Comparison of ENCODE assay signal across 24 cellular contexts in genomic region chr19:13966684-13967128, GRCh38. TPM values are rescaled to one million over a fixed set of nuclear protein-coding genes. Genes with fewer than 3 reads are reported as not detected.
DNase-seq lines count a peak whose midpoint lies in the region; ATAC-seq, FAIRE-seq and TF ChIP-seq lines count a peak whose summit lies in the region.
"Had no signal": no experiment of that assay in that cellular context is flagged by ENCODE, and none has a peak within 500 bp of the region (broad histone marks: within the 10 kb centered on the region; RNA-seq: fewer than 3 reads in every experiment).

No MANE protein-coding gene starts in this region.

- H3K36me3 ChIP-seq in right atrium auricular region (peaks cover 58% of the 10 kb centered on the region), kidney (ENCODE audit: control insufficient read depth in 1 of 2, insufficient read depth in 2 of 2, low read length in 2 of 2) (peaks cover 10 to 38% of the 10 kb centered on the region in 2 donors), osteoblast (ENCODE audit: insufficient read depth, low read length) (peaks cover 41% of the 10 kb centered on the region)

- no peak overlapping the region for H3K4me2 ChIP-seq in osteoblast (ENCODE audit: insufficient read depth, low read length)
- H3K4me2 ChIP-seq: A549; BLaER1 treated with 17β-estradiol and CSF1 and Interleukin-3, amounts not matched to agents 10 nM and 100 nM had no signal

- intact Hi-C loops in Right ventricle myocardium inferior (cut with DNase I) (no loop called here), kidney (cut with DNase I) (no loop called here)

- DNase-seq in Right ventricle myocardium inferior (ENCODE audit: missing footprints) (peak; percentile 51), right atrium auricular region (ENCODE audit: low spot score) (no peak), kidney (peak; percentile 67), osteoblast (ENCODE audit: insufficient read length, low spot score, missing footprints) (peak; percentile 80), NCI-H2107 treated with DMSO at 0.1 percent for 48 hours (lab: John Stamatoyannopoulos, UW; ENCODE audit: unreplicated experiment) (no peak)
- no peak for DNase-seq in activated CD4-positive, alpha-beta T cell treated with anti-CD3 and anti-CD28 coated beads, Interleukin-2, amount 50 U/mL, for 4 hours
- DNase-seq: 8988T; ACHN; AML-193; BE2C; CD4-positive, alpha-beta T cell; CD8-positive, alpha-beta memory T cell; DMS79 treated with DMSO at 0.1 percent for 48 hours; GF-D8; GM23248; HCEC 1CT had no signal

- H3K27ac ChIP-seq in right atrium auricular region, result no peak overlapping the region
- no peak overlapping the region for H3K27ac ChIP-seq in kidney (ENCODE audit: low read depth in 2 of 2, low read length in 2 of 2)
- no peak overlapping the region for H3K27ac ChIP-seq in osteoblast (ENCODE audit: low read depth, low read length)
- H3K27ac ChIP-seq: A549; BLaER1 treated with 17β-estradiol and CSF1 and Interleukin-3, amounts not matched to agents 10 nM and 100 nM; GM23248 had no signal

- ATAC-seq in Right ventricle myocardium inferior, result no peak
- no peak for ATAC-seq in HG02870 (IDR thresholded peaks at IDR 0.05; ENCODE audit: unreplicated experiment)

- H3K4me1 ChIP-seq in right atrium auricular region (no peaks in the 10 kb centered on the region), kidney (ENCODE audit: control insufficient read depth in 1 of 2, insufficient read depth in 1 of 2, low read depth in 1 of 2, low read length in 2 of 2) (no peaks in the 10 kb centered on the region), osteoblast (ENCODE audit: insufficient read depth, low read length) (peaks cover 7% of the 10 kb centered on the region)
- H3K4me1 ChIP-seq: A549; BE2C; BLaER1 treated with 17β-estradiol and CSF1 and Interleukin-3, amounts not matched to agents 10 nM and 100 nM had no signal

- H2AFZ ChIP-seq in osteoblast (ENCODE audit: low read length), result no peak overlapping the region
- H2AFZ ChIP-seq: GM23248 had no signal

- TF ChIP-seq CTCF in right atrium auricular region (IDR thresholded peaks at IDR 0.05), result no peak
- no peak for TF ChIP-seq CTCF in kidney (IDR thresholded peaks at IDR 0.05; ENCODE audit: borderline replicate concordance, extremely low read depth, insufficient read depth)
- TF ChIP-seq CTCF in osteoblast (IDR thresholded peaks at IDR 0.05; ENCODE audit: extremely low read depth, low read depth, low read length), result no peak

- H3K27me3 ChIP-seq in right atrium auricular region, result no peaks in the 10 kb centered on the region
- H3K27me3 ChIP-seq in osteoblast (ENCODE audit: insufficient read depth, low read length), result no peaks in the 10 kb centered on the region
- H3K27me3 ChIP-seq: BE2C; BLaER1 treated with 17β-estradiol and CSF1 and Interleukin-3, amounts not matched to agents 10 nM and 100 nM had no signal

- H3K9ac ChIP-seq in kidney (ENCODE audit: low read length in 2 of 2), result no peak overlapping the region
- H3K9ac ChIP-seq: BLaER1 treated with 17β-estradiol and CSF1 and Interleukin-3, amounts not matched to agents 10 nM and 100 nM; GM23248 had no signal

- no peaks in the 10 kb centered on the region for H3K79me2 ChIP-seq in osteoblast (ENCODE audit: insufficient read depth, low read length)

- H3K4me3 ChIP-seq in right atrium auricular region, result no peak overlapping the region
- H3K4me3 ChIP-seq in kidney (ENCODE audit: low read length in 2 of 2), result no peak overlapping the region
- no peak overlapping the region for H3K4me3 ChIP-seq in osteoblast (ENCODE audit: insufficient read depth, low read length)
- H3K4me3 ChIP-seq: A549; BLaER1 treated with 17β-estradiol and CSF1 and Interleukin-3, amounts not matched to agents 10 nM and 100 nM; GM23248 had no signal

- H4K20me1 ChIP-seq in osteoblast (ENCODE audit: insufficient read depth, low read length), result no peaks in the 10 kb centered on the region

- no peak for FAIRE-seq in kidney (lab: Jason Lieb, UNC)
- FAIRE-seq: A549, D721Med, GM12891, H1 had no signal

- H3K9me3 ChIP-seq in right atrium auricular region, result no peaks in the 10 kb centered on the region
- no peaks in the 10 kb centered on the region for H3K9me3 ChIP-seq in kidney (ENCODE audit: control insufficient read depth in 1 of 2, low read length in 2 of 2)
- no peaks in the 10 kb centered on the region for H3K9me3 ChIP-seq in osteoblast (ENCODE audit: low read depth, low read length)
- H3K9me3 ChIP-seq: A549; BE2C; BLaER1 treated with 17β-estradiol and CSF1 and Interleukin-3, amounts not matched to agents 10 nM and 100 nM had no signal

RNA-seq across cellular contexts. Expression of gene DCAF15, which starts 14.4 kb away (rescaled TPM):
- 18.0 TPM for total RNA-seq in Right ventricle myocardium inferior
- 10 to 100 TPM; 10.6 to 12.2 TPM for total RNA-seq in right atrium auricular region
- total RNA-seq in kidney, result 35.5 TPM
- 21.9 TPM for polyA plus RNA-seq in kidney (ENCODE audit: insufficient read depth, low read depth, low replicate concordance)
- total RNA-seq in osteoblast, result 11.5 and 11.9 TPM in 2 replicates

RNA-seq across cellular contexts. Expression of gene PODNL1, which starts 28.5 kb away (rescaled TPM):
- 2.5 TPM for total RNA-seq in Right ventricle myocardium inferior
- 1 to 10 TPM in 1 of 2 donors, under 1 TPM in 1; 0.47 to 1.1 TPM for total RNA-seq in right atrium auricular region
- 3.0 TPM for total RNA-seq in kidney
- not detected for polyA plus RNA-seq in kidney (ENCODE audit: insufficient read depth, low read depth, low replicate concordance)
- 4.0 and 6.5 TPM in 2 replicates for total RNA-seq in osteoblast
- total RNA-seq: CD4-positive, alpha-beta T cell; Daoy; G401 had no signal
- polyA plus RNA-seq: CD8-positive, alpha-beta memory T cell had no signal

RNA-seq across cellular contexts. Expression of gene RFX1, which starts 39.4 kb away (rescaled TPM):
- total RNA-seq in Right ventricle myocardium inferior (15.4 TPM), right atrium auricular region (1 to 10 TPM; 3.2 to 5.2 TPM), kidney (17.9 TPM), osteoblast (2.4 and 2.5 TPM in 2 replicates)
- 5.2 TPM for polyA plus RNA-seq in kidney (ENCODE audit: insufficient read depth, low read depth, low replicate concordance)

Comparison
In these comparisons a context has a peak if more than half of its experiments do, and no peak if none do; other contexts are left out.
1. DNase-seq: peak in Right ventricle myocardium inferior (single experiment), kidney (single experiment) and osteoblast (single experiment); none in right atrium auricular region (single experiment), NCI-H2107 treated with DMSO at 0.1 percent for 48 hours (single experiment) and activated CD4-positive, alpha-beta T cell treated with anti-CD3 and anti-CD28 coated beads, Interleukin-2, amount 50 U/mL, for 4 hours (0 of 2).